In genomic region chr7:73703985-73704639, GRCh38 we compare ENCODE assay signal across 8 cellular contexts. TPM values are rescaled to one million over a fixed set of nuclear protein-coding genes. Genes with fewer than 3 reads are reported as not detected.
DNase-seq lines count a peak whose midpoint lies in the region; ATAC-seq lines count a peak whose summit lies in the region.

No MANE protein-coding gene starts in this region.

- no peak overlapping the region for H3K27ac Mint-ChIP-seq in activated T-cell treated with anti-CD3 and anti-CD28 coated beads, Interleukin-2, amount 50 U/mL, for 72 hours

- DNase-seq in DMS 273 (lab: John Stamatoyannopoulos, UW; ENCODE audit: unreplicated experiment) = peak; percentile 77
- no peak for DNase-seq in DMS 273 treated with DMSO at 0.1 percent for 48 hours (lab: John Stamatoyannopoulos, UW)
- peak; percentile 35 to 45 for DNase-seq in activated T-cell treated with anti-CD3 and anti-CD28 coated beads, Interleukin-2, amount 50 U/mL, for 72 hours
- peak; percentile 60 for DNase-seq in hepatic stellate cell (ENCODE audit: low spot score)
- DNase-seq in stimulated activated CD4-positive, alpha-beta T cell treated with anti-CD3 and anti-CD28 coated beads, Interleukin-4, amount 100 ng/mL, for 1 hour = peak; percentile 50
- DNase-seq in OCI-M2 (lab: John Stamatoyannopoulos, UW; ENCODE audit: unreplicated experiment) = no peak
- no peak for DNase-seq in NCI-H1092 treated with DMSO at 0.1 percent for 48 hours (lab: John Stamatoyannopoulos, UW)
- DNase-seq in NCI-H1105 treated with DMSO at 0.1 percent for 48 hours (lab: John Stamatoyannopoulos, UW) = no peak

- H3K4me1 Mint-ChIP-seq in activated T-cell treated with anti-CD3 and anti-CD28 coated beads, Interleukin-2, amount 50 U/mL, for 72 hours (ENCODE audit: low read depth) = peaks cover 8% of the 10 kb centered on the region

- H3K27me3 Mint-ChIP-seq in activated T-cell treated with anti-CD3 and anti-CD28 coated beads, Interleukin-2, amount 50 U/mL, for 72 hours (ENCODE audit: low read depth) = no peaks in the 10 kb centered on the region

- H3K9me3 Mint-ChIP-seq in activated T-cell treated with anti-CD3 and anti-CD28 coated beads, Interleukin-2, amount 50 U/mL, for 72 hours = no peaks in the 10 kb centered on the region

- peaks cover 0 to 4% of the 10 kb centered on the region in 2 donors for H3K36me3 Mint-ChIP-seq in activated T-cell treated with anti-CD3 and anti-CD28 coated beads, Interleukin-2, amount 50 U/mL, for 72 hours (ENCODE audit: insufficient read depth in 2 of 2)

- ATAC-seq in activated T-cell treated with anti-CD3 and anti-CD28 coated beads, Interleukin-2, amount 50 U/mL, for 72 hours (replicated peaks in 1 of 2) = peak; percentile 57 to 64

- H3K4me3 Mint-ChIP-seq in activated T-cell treated with anti-CD3 and anti-CD28 coated beads, Interleukin-2, amount 50 U/mL, for 72 hours = peak overlapping the region in 1 of 2 donors; percentile 39

RNA-seq across cellular contexts. Expression of gene STX1A, which starts 15.4 kb away (rescaled TPM):
- total RNA-seq in activated T-cell treated with anti-CD3 and anti-CD28 coated beads, Interleukin-2, amount 50 U/mL, for 72 hours = 10 to 100 TPM; 28.6 to 37.5 TPM

RNA-seq across cellular contexts. Expression of gene BUD23, which starts 20.7 kb away (rescaled TPM):
- total RNA-seq in activated T-cell treated with anti-CD3 and anti-CD28 coated beads, Interleukin-2, amount 50 U/mL, for 72 hours = 10 to 100 TPM; 87.0 to 90.9 TPM

RNA-seq across cellular contexts. Expression of gene DNAJC30, which starts 20.9 kb away (rescaled TPM):
- 1 to 10 TPM; 4.3 to 5.8 TPM for total RNA-seq in activated T-cell treated with anti-CD3 and anti-CD28 coated beads, Interleukin-2, amount 50 U/mL, for 72 hours

RNA-seq across cellular contexts. Expression of gene ABHD11, which starts 34.5 kb away (rescaled TPM):
- total RNA-seq in activated T-cell treated with anti-CD3 and anti-CD28 coated beads, Interleukin-2, amount 50 U/mL, for 72 hours = 10 to 100 TPM; 10.2 to 12.2 TPM

RNA-seq across cellular contexts. Expression of gene VPS37D, which starts 36.5 kb away (rescaled TPM):
- total RNA-seq in activated T-cell treated with anti-CD3 and anti-CD28 coated beads, Interleukin-2, amount 50 U/mL, for 72 hours = under 1 TPM; 0.70 to 0.95 TPM

Comparison
In these comparisons a context has a peak if more than half of its experiments do, and no peak if none do; other contexts are left out.
1. DNase-seq: peak in DMS 273 (single experiment), activated T-cell treated with anti-CD3 and anti-CD28 coated beads, Interleukin-2, amount 50 U/mL, for 72 hours (2 of 2), hepatic stellate cell (single experiment) and stimulated activated CD4-positive, alpha-beta T cell treated with anti-CD3 and anti-CD28 coated beads, Interleukin-4, amount 100 ng/mL, for 1 hour (single experiment); none in DMS 273 treated with DMSO at 0.1 percent for 48 hours (single experiment), OCI-M2 (single experiment), NCI-H1092 treated with DMSO at 0.1 percent for 48 hours (single experiment) and NCI-H1105 treated with DMSO at 0.1 percent for 48 hours (single experiment).